ENCODE assay signal across 19 cellular contexts in genomic region chr3:102443021-102443420, GRCh38. TPM values are rescaled to one million over a fixed set of nuclear protein-coding genes. Genes with fewer than 3 reads are reported as not detected.
DNase-seq lines count a peak whose midpoint lies in the region; ATAC-seq and TF ChIP-seq lines count a peak whose summit lies in the region.
"Had no signal": no experiment of that assay in that cellular context is flagged by ENCODE, and none has a peak within 500 bp of the region (broad histone marks: within the 10 kb centered on the region; RNA-seq: fewer than 3 reads in every experiment).

No MANE protein-coding gene starts in this region.

- BruUV-seq in IMR-90 (replicated peaks; lab: Mats Ljungman, UMichigan) (no TSS peak), mammary epithelial cell (replicated peaks; lab: Mats Ljungman, UMichigan) (no TSS peak)

- H3K9ac ChIP-seq in IMR-90 (ENCODE audit: low read depth, low read length) (no peak overlapping the region), mammary epithelial cell (ENCODE audit: insufficient read depth, low read length) (no peak overlapping the region)
- H3K9ac ChIP-seq: BLaER1 treated with 17β-estradiol and CSF1 and Interleukin-3, amounts not matched to agents 10 nM and 100 nM had no signal

- DNase-seq in IMR-90 (peak; percentile 19), epithelial cell of esophagus (ENCODE audit: low read depth) (peak; percentile 44), foreskin melanocyte (peak; percentile 19), NCI-H128 (lab: John Stamatoyannopoulos, UW; ENCODE audit: unreplicated experiment) (no peak), mammary epithelial cell (no peak), ovary (no peak)
- no peak for DNase-seq in effector CD8-positive, alpha-beta T cell (lab: John Stamatoyannopoulos, UW)
- DNase-seq: ACHN; Calu3; CD4-positive, CD25-positive, alpha-beta regulatory T cell; DMS 273 treated with DMSO at 0.1 percent for 48 hours; H9; HFFc6 had no signal

- H2BK5ac ChIP-seq in IMR-90 (ENCODE audit: low read depth, low read length, poor library complexity, severe bottlenecking): no peak overlapping the region

- H4K5ac ChIP-seq in IMR-90 (ENCODE audit: low read depth, low read length): no peak overlapping the region

- H3K56ac ChIP-seq in IMR-90 (ENCODE audit: extremely low read depth, insufficient read depth, low read length): no peak overlapping the region

- no peak for TF ChIP-seq POLR2A in IMR-90 (IDR thresholded peaks at IDR 0.05; ENCODE audit: low read depth, low read length)
- no peak for TF ChIP-seq POLR2A in ovary (IDR thresholded peaks at IDR 0.05)

- H3K18ac ChIP-seq in IMR-90 (ENCODE audit: low read depth, low read length): no peak overlapping the region

- POLR2A ChIA-PET in IMR-90 (lab: Charles Lee; ENCODE audit: unreplicated experiment): no interaction called here

- in situ Hi-C loops in IMR-90 (cut with MboI; ENCODE audit: low sequenced_read_pairs): no loop called here
- in situ Hi-C loops in mammary epithelial cell (cut with MboI; ENCODE audit: low sequenced_read_pairs in 2 of 2): no loop called here

- H4K91ac ChIP-seq in IMR-90 (ENCODE audit: insufficient read depth, low read depth, low read length): no peak overlapping the region

- TF ChIP-seq RAD21 in IMR-90 (IDR thresholded peaks at IDR 0.05; ENCODE audit: low read length): no peak

- H3K4me3 ChIP-seq in IMR-90 (ENCODE audit: insufficient read depth, low read depth, low read length) (no peak overlapping the region), epithelial cell of esophagus (ENCODE audit: low read length) (no peak overlapping the region), mammary epithelial cell (replicated peaks in 1 of 3; ENCODE audit: insufficient read depth in 1 of 3, low read depth in 2 of 3, low read length in 3 of 3) (no peak overlapping the region), ovary (no peak overlapping the region)
- H3K4me3 ChIP-seq: BLaER1 treated with 17β-estradiol and CSF1 and Interleukin-3, amounts not matched to agents 10 nM and 100 nM; GM12878; GM23338 had no signal

- H3K4me2 ChIP-seq in IMR-90 (ENCODE audit: low read depth, low read length) (no peak overlapping the region), mammary epithelial cell (ENCODE audit: insufficient read depth, low read depth, low read length) (no peak overlapping the region)
- H3K4me2 ChIP-seq: BLaER1 treated with 17β-estradiol and CSF1 and Interleukin-3, amounts not matched to agents 10 nM and 100 nM; GM23338 had no signal

- ATAC-seq in IMR-90 (ENCODE audit: low read depth): no peak
- ATAC-seq: GM12878, GM23338, HepG2 had no signal

- intact Hi-C loops in IMR-90 (cut with micrococcal nuclease): no loop called here
- intact Hi-C loops in mammary epithelial cell (cut with micrococcal nuclease): no loop called here
- intact Hi-C loops in ovary (cut with DNase I): no loop called here

- no peak overlapping the region for H2BK15ac ChIP-seq in IMR-90 (ENCODE audit: low read depth, low read length)

- no peak overlapping the region for H3K14ac ChIP-seq in IMR-90 (replicated peaks; ENCODE audit: low read depth, low read length)

- H3K27me3 ChIP-seq in IMR-90 (ENCODE audit: control insufficient read depth, insufficient read depth, low read length): no peaks in the 10 kb centered on the region
- H3K27me3 ChIP-seq in mammary epithelial cell (ENCODE audit: insufficient read depth, low read length): no peaks in the 10 kb centered on the region
- H3K27me3 ChIP-seq in ovary: no peaks in the 10 kb centered on the region
- H3K27me3 ChIP-seq: BLaER1 treated with 17β-estradiol and CSF1 and Interleukin-3, amounts not matched to agents 10 nM and 100 nM had no signal

- H3K4ac ChIP-seq in IMR-90 (ENCODE audit: low read depth, low read length): no peak overlapping the region

- H3K79me2 ChIP-seq in mammary epithelial cell (ENCODE audit: insufficient read depth, low read length): no peaks in the 10 kb centered on the region

- no peak overlapping the region for H3K23ac ChIP-seq in IMR-90 (ENCODE audit: low read depth, low read length)

- H3K4me1 ChIP-seq in IMR-90 (ENCODE audit: control insufficient read depth, insufficient read depth, low read length) (no peaks in the 10 kb centered on the region), mammary epithelial cell (ENCODE audit: insufficient read depth, low read length) (no peaks in the 10 kb centered on the region), ovary (ENCODE audit: insufficient read depth) (no peaks in the 10 kb centered on the region)
- H3K4me1 ChIP-seq: BLaER1 treated with 17β-estradiol and CSF1 and Interleukin-3, amounts not matched to agents 10 nM and 100 nM had no signal

- H4K8ac ChIP-seq in IMR-90 (ENCODE audit: low read depth in 2 of 2, low read length in 2 of 2): no peak overlapping the region

- H4K20me1 ChIP-seq in IMR-90 (ENCODE audit: insufficient read depth, low read length) (no peaks in the 10 kb centered on the region), mammary epithelial cell (ENCODE audit: insufficient read depth, low read length) (no peaks in the 10 kb centered on the region)
- H4K20me1 ChIP-seq: BLaER1 treated with 17β-estradiol and CSF1 and Interleukin-3, amounts not matched to agents 10 nM and 100 nM had no signal

- CTCF ChIA-PET in IMR-90 (lab: Yijun Ruan, JAX) (no interaction called here), mammary epithelial cell (lab: Charles Lee; ENCODE audit: low non-redundant PET) (no interaction called here)

- no peak for TF ChIP-seq EP300 in ovary (IDR thresholded peaks at IDR 0.05)

- no peaks in the 10 kb centered on the region for H3K79me1 ChIP-seq in IMR-90 (ENCODE audit: low read depth in 1 of 2, low read length in 2 of 2)

- H3K9me1 ChIP-seq in IMR-90 (ENCODE audit: insufficient read depth, low read length): no peaks in the 10 kb centered on the region

- no peak overlapping the region for H2BK120ac ChIP-seq in IMR-90 (ENCODE audit: low read depth, low read length)

- TF ChIP-seq CTCF in IMR-90 (conservative IDR thresholded peaks at IDR 0.05; ENCODE audit: low read depth, low read length) (no peak), epithelial cell of esophagus (IDR thresholded peaks at IDR 0.05; ENCODE audit: insufficient read depth, low read depth, low read length, missing control alignments) (no peak), mammary epithelial cell (conservative IDR thresholded peaks at IDR 0.05 in 1 of 2, IDR thresholded peaks at IDR 0.05 in 1 of 2; ENCODE audit: extremely low read depth in 1 of 2, insufficient read depth in 1 of 2, low read depth in 1 of 2, low read length in 2 of 2) (no peak), ovary (IDR thresholded peaks at IDR 0.05) (no peak)

- H2AFZ ChIP-seq in IMR-90 (replicated peaks; ENCODE audit: low read length, poor library complexity) (no peak overlapping the region), mammary epithelial cell (ENCODE audit: low read depth, low read length) (no peak overlapping the region)
- H2AFZ ChIP-seq: GM23338 had no signal

- no peak overlapping the region for H2AK5ac ChIP-seq in IMR-90 (ENCODE audit: low read depth, low read length)

- H3K9me3 ChIP-seq in IMR-90 (ENCODE audit: control insufficient read depth, insufficient read depth, low read length) (no peaks in the 10 kb centered on the region), mammary epithelial cell (replicated peaks; ENCODE audit: insufficient read depth, low read length) (no peaks in the 10 kb centered on the region), ovary (no peaks in the 10 kb centered on the region)
- H3K9me3 ChIP-seq: BLaER1 treated with 17β-estradiol and CSF1 and Interleukin-3, amounts not matched to agents 10 nM and 100 nM had no signal

- H2BK20ac ChIP-seq in IMR-90 (ENCODE audit: low read depth, low read length): no peak overlapping the region

- no peak overlapping the region for H3K27ac ChIP-seq in IMR-90 (ENCODE audit: insufficient read depth, low read length)
- no peak overlapping the region for H3K27ac ChIP-seq in mammary epithelial cell (ENCODE audit: insufficient read depth, low read depth, low read length)
- no peak overlapping the region for H3K27ac ChIP-seq in ovary
- H3K27ac ChIP-seq: BLaER1 treated with 17β-estradiol and CSF1 and Interleukin-3, amounts not matched to agents 10 nM and 100 nM had no signal

- dilution Hi-C loops in IMR-90 (cut with HindIII; ENCODE audit: low sequenced_read_pairs, unreplicated experiment): no loop called here
- dilution Hi-C loops in mammary epithelial cell (cut with HindIII; ENCODE audit: low sequenced_read_pairs): no loop called here

- no peak overlapping the region for H2AK9ac ChIP-seq in IMR-90 (replicated peaks; ENCODE audit: low read depth, low read length, poor library complexity)

- no CpG with 5 or more reads among the region's 2 CpGs for WGBS in IMR-90 (ENCODE audit: extremely low coverage in 2 of 2, insufficient read length in 1 of 2), 2 experiments
- 90% methylated on average over 2 of the region's 2 CpGs for WGBS in mammary epithelial cell (ENCODE audit: low coverage, missing lambda C conversion rate)
- 82 to 90% (median 89%) methylated on average over 2 of the region's 2 CpGs for WGBS in ovary, 3 donors

- H3K36me3 ChIP-seq in IMR-90 (ENCODE audit: control insufficient read depth, insufficient read depth, low read length) (no peaks in the 10 kb centered on the region), mammary epithelial cell (ENCODE audit: insufficient read depth, low read length) (no peaks in the 10 kb centered on the region), ovary (no peaks in the 10 kb centered on the region)
- H3K36me3 ChIP-seq: BLaER1 treated with 17β-estradiol and CSF1 and Interleukin-3, amounts not matched to agents 10 nM and 100 nM had no signal

TF ChIP-seq in IMR-90, 13 proteins besides CTCF, POLR2A, EP300 and RAD21 (continues in another document):
- TF ChIP-seq CHD1 (IDR thresholded peaks at IDR 0.05; ENCODE audit: low read depth, low read length): no peak
- no peak for TF ChIP-seq BHLHE40 (IDR thresholded peaks at IDR 0.05; ENCODE audit: low read depth, low read length)
- TF ChIP-seq MAFK (IDR thresholded peaks at IDR 0.05; ENCODE audit: low read depth, low read length): no peak
- no peak for TF ChIP-seq RCOR1 (IDR thresholded peaks at IDR 0.05; ENCODE audit: insufficient replicate concordance, low read length)
- TF ChIP-seq MAZ (IDR thresholded peaks at IDR 0.05; ENCODE audit: borderline replicate concordance, low read depth, low read length): no peak

RNA-seq across cellular contexts. Expression of gene ZPLD1, which starts 8.2 kb away (rescaled TPM):
- total RNA-seq in IMR-90 (2012; rRNA removed): under 0.01 TPM in 2 replicates
- 0.03 TPM in 1 of 2 replicates, not detected in the other for polyA plus RNA-seq in IMR-90 (2012; rRNA removed)
- not detected in 2 replicates for polyA plus RNA-seq in IMR-90 (2012; cell fraction: cytosol; rRNA removed)
- 0.02 TPM in 1 of 2 replicates, not detected in the other for polyA plus RNA-seq in IMR-90 (2012; cell fraction: nucleus; rRNA removed; ENCODE audit: low replicate concordance)
- 1 to 10 TPM; 1.2 to 3.8 TPM for total RNA-seq in mammary epithelial cell
- 0.82 TPM for polyA plus RNA-seq in mammary epithelial cell
- 3.7 TPM for polyA minus RNA-seq in mammary epithelial cell
- under 1 TPM in 6 of 7 donors, not detected in 1; 0.11 to 0.48 (median 0.30) TPM for total RNA-seq in ovary
- under 1 TPM; 0.20 to 0.34 TPM for polyA plus RNA-seq in ovary
- total RNA-seq: A172; CD4-positive, CD25-positive, alpha-beta regulatory T cell; G401; GM12878; GM23338; H9; HepG2 had no signal
- polyA plus RNA-seq: CD4-positive, CD25-positive, alpha-beta regulatory T cell; GM12878; GM23338; HepG2 had no signal

Comparison
In these comparisons a context has a peak if more than half of its experiments do, and no peak if none do; other contexts are left out.
1. DNase-seq: peak in IMR-90 (single experiment), epithelial cell of esophagus (single experiment) and foreskin melanocyte (single experiment); none in effector CD8-positive, alpha-beta T cell (single experiment), NCI-H128 (single experiment), mammary epithelial cell (single experiment) and ovary (0 of 5).